In genomic region chr15:29170496-29170895, GRCh38 we compare ENCODE assay signal across 23 cellular contexts.
"Had no signal": no experiment of that assay in that cellular context is flagged by ENCODE, and none has a peak within 500 bp of the region (broad histone marks: within the 10 kb centered on the region; RNA-seq: fewer than 3 reads in every experiment).

No MANE protein-coding gene starts in this region.

- DNase-seq: cortex of kidney; effector memory CD8-positive, alpha-beta T cell; erythroblast; esophagus squamous epithelium; kidney; mesendoderm; midbrain; naive thymus-derived CD4-positive, alpha-beta T cell; psoas muscle; right cardiac atrium; spleen; stimulated activated CD4-positive, alpha-beta T cell treated with anti-CD3 and anti-CD28 coated beads, Interleukin-4, amount 100 ng/mL, for 4 hours; stimulated activated naive CD8-positive, alpha-beta T cell treated with anti-CD3 and anti-CD28 coated beads, Interleukin-15, Interleukin-2, amounts not matched to agents 100 U/mL and 50 U/mL, for 24 hours; substantia nigra; testis; tibial artery had no signal

- H3K27me3 ChIP-seq: esophagus squamous epithelium, neural progenitor cell, spleen, testis, tibial artery had no signal

- H3K36me3 ChIP-seq: esophagus squamous epithelium, neural progenitor cell, spleen, tibial artery had no signal

- H3K4me3 ChIP-seq: esophagus squamous epithelium, neural progenitor cell, psoas muscle, skin epidermis, spleen, testis, tibial artery had no signal

- H3K36me3 Mint-ChIP-seq: naive thymus-derived CD4-positive, alpha-beta T cell; neural progenitor cell; stimulated activated memory B cell treated with anti-CD40 and anti-IgM and Interleukin-4, amounts not matched to agents 10 μg/mL and 1 μg/mL and 100 μg/mL, for 72 hours had no signal

- H3K27me3 Mint-ChIP-seq: type B pancreatic cell had no signal

- H3K4me3 Mint-ChIP-seq: effector memory CD8-positive, alpha-beta T cell; naive thymus-derived CD4-positive, alpha-beta T cell; nephron; neural progenitor cell; stimulated activated memory B cell treated with anti-CD40 and anti-IgM and Interleukin-4, amounts not matched to agents 10 μg/mL and 1 μg/mL and 100 μg/mL, for 72 hours; type B pancreatic cell had no signal

- H3K9me3 Mint-ChIP-seq: effector memory CD8-positive, alpha-beta T cell; naive thymus-derived CD4-positive, alpha-beta T cell; nephron; neural progenitor cell had no signal

- H3K4me1 ChIP-seq: esophagus squamous epithelium, parathyroid adenoma, psoas muscle, spleen, testis, tibial artery had no signal

- H3K9me3 ChIP-seq: esophagus squamous epithelium, psoas muscle, spleen, testis, tibial artery had no signal

- H2AFZ ChIP-seq: neural progenitor cell, parathyroid adenoma had no signal

- H3K27ac Mint-ChIP-seq: effector memory CD8-positive, alpha-beta T cell; naive thymus-derived CD4-positive, alpha-beta T cell; nephron; neural progenitor cell; stimulated activated memory B cell treated with anti-CD40 and anti-IgM and Interleukin-4, amounts not matched to agents 10 μg/mL and 1 μg/mL and 100 μg/mL, for 72 hours; type B pancreatic cell had no signal

- H3K4me2 ChIP-seq: neural progenitor cell had no signal

- H3K27ac ChIP-seq: esophagus squamous epithelium, neural progenitor cell, parathyroid adenoma, psoas muscle, skin epidermis, spleen, testis, tibial artery had no signal

- ATAC-seq: effector memory CD8-positive, alpha-beta T cell; left lobe of liver; naive thymus-derived CD4-positive, alpha-beta T cell; psoas muscle; right cardiac atrium; stimulated activated memory B cell treated with anti-CD40 and anti-IgM and Interleukin-4, amounts not matched to agents 10 μg/mL and 1 μg/mL and 100 μg/mL, for 72 hours; stimulated activated naive CD8-positive, alpha-beta T cell treated with anti-CD3 and anti-CD28 coated beads, Interleukin-15, Interleukin-2, amounts not matched to agents 100 U/mL and 50 U/mL, for 24 hours had no signal

- H3K4me1 Mint-ChIP-seq: nephron; stimulated activated memory B cell treated with anti-CD40 and anti-IgM and Interleukin-4, amounts not matched to agents 10 μg/mL and 1 μg/mL and 100 μg/mL, for 72 hours had no signal
